1 cellular context compared by ENCODE assay signal in the genomic region with DNA sequence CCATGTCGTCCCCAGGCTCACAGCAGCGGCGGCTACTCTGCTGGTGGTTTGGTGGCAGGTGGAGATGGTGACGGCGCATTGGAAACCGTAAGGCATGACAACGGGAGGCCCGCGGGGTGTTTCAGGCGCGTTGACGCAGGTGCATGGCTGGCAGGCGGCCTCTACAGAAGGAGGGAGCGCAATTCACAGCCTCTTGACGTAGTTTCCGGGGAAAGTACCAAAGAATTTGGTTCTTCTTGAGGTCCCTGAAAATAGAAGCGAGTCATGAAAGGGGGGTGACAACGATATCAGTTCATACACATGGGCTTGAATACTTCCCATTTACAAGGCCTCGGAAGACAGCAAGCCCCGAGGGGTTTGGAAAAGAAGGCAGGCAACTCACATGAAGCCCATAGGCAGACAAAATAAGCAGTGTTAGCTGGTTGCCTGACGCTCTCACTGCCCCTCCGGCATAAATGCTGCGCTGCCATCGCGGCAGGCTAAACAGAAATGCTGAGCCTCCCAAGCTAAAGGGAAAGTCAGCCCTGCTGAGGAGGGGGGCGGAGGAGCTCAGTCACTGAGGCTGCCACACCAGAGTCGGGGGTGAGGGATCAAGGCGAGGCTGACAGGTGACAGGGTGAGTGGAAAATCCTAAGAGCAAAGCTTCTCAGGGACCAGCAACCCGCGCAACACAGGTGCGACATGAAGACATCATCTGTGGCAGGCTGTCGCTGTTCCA.
TF ChIP-seq lines count a peak whose summit lies in the region.

No MANE protein-coding gene starts in this region.

TF ChIP-seq in IMR-90, 13 proteins besides CTCF, POLR2A, EP300 and RAD21:
- TF ChIP-seq BHLHE40 (IDR thresholded peaks at IDR 0.05; ENCODE audit: low read depth, low read length) (no peak), MAZ (IDR thresholded peaks at IDR 0.05; ENCODE audit: borderline replicate concordance, low read depth, low read length) (no peak), CEBPB (IDR thresholded peaks at IDR 0.05; ENCODE audit: low read depth, low read length) (no peak), CHD1 (IDR thresholded peaks at IDR 0.05; ENCODE audit: low read depth, low read length) (no peak), RFX5 (IDR thresholded peaks at IDR 0.05; ENCODE audit: low read depth, low read length) (no peak), SMC3 (IDR thresholded peaks at IDR 0.05; ENCODE audit: low read depth, low read length) (no peak), MAFK (IDR thresholded peaks at IDR 0.05; ENCODE audit: low read depth, low read length) (no peak), FOS (IDR thresholded peaks at IDR 0.05; ENCODE audit: low read depth, low read length) (no peak), NFE2L2 (IDR thresholded peaks at IDR 0.05; ENCODE audit: low read depth, low read length) (no peak), RCOR1 (IDR thresholded peaks at IDR 0.05; ENCODE audit: insufficient replicate concordance, low read length) (no peak), MXI1 (IDR thresholded peaks at IDR 0.05; ENCODE audit: borderline replicate concordance, low read depth, low read length) (no peak)
- TF ChIP-seq, protein P1, sequence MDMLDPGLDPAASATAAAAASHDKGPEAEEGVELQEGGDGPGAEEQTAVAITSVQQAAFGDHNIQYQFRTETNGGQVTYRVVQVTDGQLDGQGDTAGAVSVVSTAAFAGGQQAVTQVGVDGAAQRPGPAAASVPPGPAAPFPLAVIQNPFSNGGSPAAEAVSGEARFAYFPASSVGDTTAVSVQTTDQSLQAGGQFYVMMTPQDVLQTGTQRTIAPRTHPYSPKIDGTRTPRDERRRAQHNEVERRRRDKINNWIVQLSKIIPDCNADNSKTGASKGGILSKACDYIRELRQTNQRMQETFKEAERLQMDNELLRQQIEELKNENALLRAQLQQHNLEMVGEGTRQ (IDR thresholded peaks at IDR 0.05; ENCODE audit: low read depth, low read length), result no peak
- TF ChIP-seq, protein P2, sequence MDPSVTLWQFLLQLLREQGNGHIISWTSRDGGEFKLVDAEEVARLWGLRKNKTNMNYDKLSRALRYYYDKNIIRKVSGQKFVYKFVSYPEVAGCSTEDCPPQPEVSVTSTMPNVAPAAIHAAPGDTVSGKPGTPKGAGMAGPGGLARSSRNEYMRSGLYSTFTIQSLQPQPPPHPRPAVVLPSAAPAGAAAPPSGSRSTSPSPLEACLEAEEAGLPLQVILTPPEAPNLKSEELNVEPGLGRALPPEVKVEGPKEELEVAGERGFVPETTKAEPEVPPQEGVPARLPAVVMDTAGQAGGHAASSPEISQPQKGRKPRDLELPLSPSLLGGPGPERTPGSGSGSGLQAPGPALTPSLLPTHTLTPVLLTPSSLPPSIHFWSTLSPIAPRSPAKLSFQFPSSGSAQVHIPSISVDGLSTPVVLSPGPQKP (IDR thresholded peaks at IDR 0.05; ENCODE audit: borderline replicate concordance, low read depth, low read length), result no peak
TF ChIP-seq in IMR-90: peak in this region for 0.
